Comparison of ENCODE assay signal across 7 cellular contexts in genomic region chr20:35306931-35307517, GRCh38. TPM values are rescaled to one million over a fixed set of nuclear protein-coding genes. Genes with fewer than 3 reads are reported as not detected.
DNase-seq lines count a peak whose midpoint lies in the region; ATAC-seq and TF ChIP-seq lines count a peak whose summit lies in the region.

No MANE protein-coding gene starts in this region.

- H2AFZ ChIP-seq in DND-41 (ENCODE audit: low read depth, low read length) (no peak overlapping the region), SK-N-SH (ENCODE audit: low read depth) (no peak overlapping the region)

- no peaks in the 10 kb centered on the region for H3K9me2 ChIP-seq in SK-N-SH

- H3K27me3 ChIP-seq in DND-41 (ENCODE audit: insufficient read depth, low read length, poor library complexity), result no peaks in the 10 kb centered on the region
- H3K27me3 ChIP-seq in SK-N-SH (ENCODE audit: insufficient read depth), result no peaks in the 10 kb centered on the region
- H3K27me3 ChIP-seq in colonic mucosa, result no peaks in the 10 kb centered on the region
- no peaks in the 10 kb centered on the region for H3K27me3 ChIP-seq in right lobe of liver
- no peaks in the 10 kb centered on the region for H3K27me3 ChIP-seq in thymus (ENCODE audit: control insufficient read depth, insufficient read depth)

- ATAC-seq in DND-41 (ENCODE audit: insufficient read depth, low read depth), result peak; percentile 60
- peak; percentile 36 to 54 (median 44) for ATAC-seq in right lobe of liver
- no peak for ATAC-seq in GM21526 (IDR thresholded peaks at IDR 0.05; ENCODE audit: low FRiP score, unreplicated experiment)

- peak; percentile 51 for TF ChIP-seq RAD21 in Ishikawa (IDR thresholded peaks at IDR 0.05; ENCODE audit: low read depth)
- TF ChIP-seq RAD21 in SK-N-SH (IDR thresholded peaks at IDR 0.05; ENCODE audit: low read length), result peak; percentile 52

- peak; percentile 80 for TF ChIP-seq CTCF in DND-41 (IDR thresholded peaks at IDR 0.05; ENCODE audit: borderline replicate concordance, extremely low read depth, low read length, poor library complexity, severe bottlenecking)
- TF ChIP-seq CTCF in SK-N-SH (IDR thresholded peaks at IDR 0.05), result peak; percentile 73
- TF ChIP-seq CTCF in colonic mucosa (IDR thresholded peaks at IDR 0.05), result peak; percentile 76
- TF ChIP-seq CTCF in right lobe of liver (IDR thresholded peaks at IDR 0.05), result peak; percentile 41 to 76 (median 64)

- H3K9me3 ChIP-seq in DND-41 (ENCODE audit: insufficient read depth, low read length, severe bottlenecking) (no peaks in the 10 kb centered on the region), SK-N-SH (no peaks in the 10 kb centered on the region), colonic mucosa (no peaks in the 10 kb centered on the region), right lobe of liver (no peaks in the 10 kb centered on the region), thymus (ENCODE audit: control insufficient read depth) (no peaks in the 10 kb centered on the region)

- TF ChIP-seq POLR2A in right lobe of liver (IDR thresholded peaks at IDR 0.05), result no peak

- POLR2A ChIA-PET in SK-N-SH (lab: Yijun Ruan, JAX), result interaction anchor here (1.2 kb wide), 1 partner anchor 92 kb away, joined by 3 read pairs; no protein-coding TSS in a partner anchor

- CTCF ChIA-PET in SK-N-SH (lab: Yijun Ruan, JAX), result interaction anchor here (0.6 to 16.5 kb wide), 22 partner anchors 8 to 148 kb away, joined by 3 to 323 read pairs (median 4); partner anchors contain the start of genes CEP250, EIF6, FAM83C and GDF5

- H3K4me2 ChIP-seq in DND-41 (ENCODE audit: insufficient read depth, low read length) (no peak overlapping the region), SK-N-SH (peak overlapping the region; percentile 69)

- H3K9ac ChIP-seq in DND-41 (ENCODE audit: low read depth, low read length), result no peak overlapping the region
- peak overlapping the region; percentile 59 for H3K9ac ChIP-seq in SK-N-SH
- peak overlapping the region in 1 of 2 donors; percentile 13 for H3K9ac ChIP-seq in colonic mucosa (ENCODE audit: low read depth in 2 of 2, low read length in 2 of 2)

- H3K79me2 ChIP-seq in DND-41 (ENCODE audit: insufficient read depth, low read length) (no peaks in the 10 kb centered on the region), SK-N-SH (ENCODE audit: insufficient read depth) (no peaks in the 10 kb centered on the region)

- intact Hi-C loops in colonic mucosa (cut with DNase I), result no loop called here
- intact Hi-C loops in right lobe of liver (cut with DNase I), result loop anchor here in 1 of 2 donors (5.0 kb wide), 1 partner anchor 125 kb away; no protein-coding TSS in a partner anchor

- no peak for TF ChIP-seq EP300 in Ishikawa (IDR thresholded peaks at IDR 0.05; ENCODE audit: borderline replicate concordance)
- no peak for TF ChIP-seq EP300 in SK-N-SH (IDR thresholded peaks at IDR 0.05; ENCODE audit: borderline replicate concordance in 1 of 2, low read depth in 1 of 2, low read length in 1 of 2)

- DNase-seq in DND-41 (peak; percentile 43), SK-N-SH (peak; percentile 71), colonic mucosa (peak; percentile 60), right lobe of liver (no peak)

- peaks cover 58% of the 10 kb centered on the region for H3F3A ChIP-seq in SK-N-SH (replicated peaks; ENCODE audit: insufficient read depth)

- H3K27ac ChIP-seq in DND-41 (ENCODE audit: low read length), result no peak overlapping the region
- H3K27ac ChIP-seq in SK-N-SH (ENCODE audit: low read depth in 2 of 2, low read length in 1 of 2), result peak overlapping the region; percentile 97
- H3K27ac ChIP-seq in colonic mucosa, result peak overlapping the region; percentile 31
- peak overlapping the region; percentile 53 to 80 (median 66) for H3K27ac ChIP-seq in right lobe of liver
- peak overlapping the region; percentile 48 for H3K27ac ChIP-seq in thymus (ENCODE audit: low read depth)

- H3K4me1 ChIP-seq in DND-41 (ENCODE audit: insufficient read depth, low read length), result no peaks in the 10 kb centered on the region
- H3K4me1 ChIP-seq in SK-N-SH (ENCODE audit: control insufficient read depth in 1 of 2, insufficient read depth in 2 of 2, low read depth in 1 of 2, low read length in 1 of 2), result peaks cover 30 to 65% of the 10 kb centered on the region in 2 experiments; a peak in 3 of 4 replicates
- H3K4me1 ChIP-seq in colonic mucosa, result no peaks in the 10 kb centered on the region
- peaks cover 0 to 27% (median 10%) of the 10 kb centered on the region in 4 donors for H3K4me1 ChIP-seq in right lobe of liver
- H3K4me1 ChIP-seq in thymus (ENCODE audit: control insufficient read depth, insufficient read depth, low read length), result no peaks in the 10 kb centered on the region

- H3K36me3 ChIP-seq in DND-41 (ENCODE audit: insufficient read depth, low read length) (peaks cover 31% of the 10 kb centered on the region), SK-N-SH (replicated peaks in 1 of 2; ENCODE audit: control insufficient read depth in 1 of 2, insufficient read depth in 2 of 2, low read length in 1 of 2) (no peaks in the 10 kb centered on the region), colonic mucosa (no peaks in the 10 kb centered on the region), right lobe of liver (no peaks in the 10 kb centered on the region), thymus (ENCODE audit: control insufficient read depth, insufficient read depth) (peaks cover 7% of the 10 kb centered on the region)

- no peak overlapping the region for H3K4me3 ChIP-seq in DND-41 (ENCODE audit: low read depth in 1 of 2, low read length in 2 of 2)
- H3K4me3 ChIP-seq in SK-N-SH (ENCODE audit: low read depth in 2 of 2, low read length in 1 of 2), result no peak overlapping the region; a peak in 1 of 4 replicates
- no peak overlapping the region for H3K4me3 ChIP-seq in colonic mucosa
- no peak overlapping the region for H3K4me3 ChIP-seq in right lobe of liver
- H3K4me3 ChIP-seq in thymus (ENCODE audit: low read length), result no peak overlapping the region

- H4K20me1 ChIP-seq in DND-41 (ENCODE audit: insufficient read depth, low read length) (no peaks in the 10 kb centered on the region), SK-N-SH (ENCODE audit: insufficient read depth) (no peaks in the 10 kb centered on the region)

- 56% methylated on average over 4 of the region's 4 CpGs for WGBS in SK-N-SH (ENCODE audit: low lambda C conversion rate)
- WGBS in right lobe of liver (ENCODE audit: insufficient coverage, low coverage, low lambda C conversion rate, missing lambda C conversion rate), result 0% methylated on average over 1 of the region's 4 CpGs
- 70% methylated on average over 4 of the region's 4 CpGs for WGBS in thymus

TF ChIP-seq in Ishikawa, 13 proteins besides CTCF, POLR2A, EP300 and RAD21:
- TF ChIP-seq, protein P1, sequence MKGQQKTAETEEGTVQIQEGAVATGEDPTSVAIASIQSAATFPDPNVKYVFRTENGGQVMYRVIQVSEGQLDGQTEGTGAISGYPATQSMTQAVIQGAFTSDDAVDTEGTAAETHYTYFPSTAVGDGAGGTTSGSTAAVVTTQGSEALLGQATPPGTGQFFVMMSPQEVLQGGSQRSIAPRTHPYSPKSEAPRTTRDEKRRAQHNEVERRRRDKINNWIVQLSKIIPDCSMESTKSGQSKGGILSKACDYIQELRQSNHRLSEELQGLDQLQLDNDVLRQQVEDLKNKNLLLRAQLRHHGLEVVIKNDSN (IDR thresholded peaks at IDR 0.05), result no peak
- TF ChIP-seq TEAD4 (IDR thresholded peaks at IDR 0.05) (no peak), YY1 (IDR thresholded peaks at IDR 0.05; ENCODE audit: low read depth) (no peak), MAX (IDR thresholded peaks at IDR 0.05) (no peak), CREB1 (IDR thresholded peaks at IDR 0.05; ENCODE audit: low read depth) (no peak)

TF ChIP-seq in SK-N-SH, 30 proteins besides CTCF, POLR2A, EP300 and RAD21:
- TF ChIP-seq SMC3 (IDR thresholded peaks at IDR 0.05; ENCODE audit: low read depth, low read length), result peak; percentile 59
- no peak for TF ChIP-seq NRF1 (IDR thresholded peaks at IDR 0.05; ENCODE audit: low read depth, low read length)
- 0 out of 2 replicates have a peak, but pooled peaks have one; percentile 17 for TF ChIP-seq RCOR1 (IDR thresholded peaks at IDR 0.05; ENCODE audit: low read length)

RNA-seq across cellular contexts. Expression of gene FAM83C, which starts 14.8 kb away (rescaled TPM):
- not detected in 2 replicates for polyA plus RNA-seq in SK-N-SH (2012; rRNA removed)
- not detected in 2 replicates for polyA plus RNA-seq in SK-N-SH (2012; cell fraction: cytosol; rRNA removed)
- polyA plus RNA-seq in SK-N-SH (2012; cell fraction: nucleus; rRNA removed), result 0.02 and 0.04 TPM in 2 replicates
- under 1 TPM in 1 of 2 donors, not detected in 1; 0.45 TPM for total RNA-seq in colonic mucosa
- total RNA-seq in right lobe of liver, result not detected
- polyA plus RNA-seq in thymus, result 0.14 TPM

RNA-seq across cellular contexts. Expression of gene EIF6, which starts 22.5 kb away (rescaled TPM):
- polyA plus RNA-seq in SK-N-SH (2012; rRNA removed) (343 and 356 TPM in 2 replicates), thymus (88.6 TPM)
- polyA plus RNA-seq in SK-N-SH (2012; cell fraction: cytosol; rRNA removed), result 174 and 232 TPM in 2 replicates
- 485 and 538 TPM in 2 replicates for polyA plus RNA-seq in SK-N-SH (2012; cell fraction: nucleus; rRNA removed)
- total RNA-seq in colonic mucosa (100 to 1,000 TPM; 163 to 194 TPM), right lobe of liver (100 to 1,000 TPM in 2 of 6 experiments, 10 to 100 TPM in 4; 73.6 to 131 (median 83.3) TPM)

RNA-seq across cellular contexts. Expression of gene MMP24OS, which starts 29.1 kb away (rescaled TPM):
- 52.4 and 53.1 TPM in 2 replicates for polyA plus RNA-seq in SK-N-SH (2012; rRNA removed)
- polyA plus RNA-seq in SK-N-SH (2012; cell fraction: cytosol; rRNA removed), result 45.2 and 58.3 TPM in 2 replicates
- polyA plus RNA-seq in SK-N-SH (2012; cell fraction: nucleus; rRNA removed), result 64.2 and 76.0 TPM in 2 replicates
- total RNA-seq in colonic mucosa, result 100 to 1,000 TPM in 1 of 2 donors, 10 to 100 TPM in 1; 83.9 to 123 TPM
- total RNA-seq in right lobe of liver, result 10 to 100 TPM; 13.3 to 40.7 (median 23.5) TPM
- 32.0 TPM for polyA plus RNA-seq in thymus

Comparison
In these comparisons a context has a peak if more than half of its experiments do, and no peak if none do; other contexts are left out.
1. DNase-seq: peak in DND-41 (single experiment), SK-N-SH (single experiment) and colonic mucosa (single experiment); none in right lobe of liver (0 of 3).
2. Peak in every context shown above with its lines, with median percentiles within 50 percentile points of each other: CTCF ChIP-seq.